ENCODE assay signal across 1 cellular context in genomic region chr12:53295891-53296219, GRCh38.
TF ChIP-seq lines count a peak whose summit lies in the region.

No MANE protein-coding gene starts in this region.

TF ChIP-seq in GM12878, 131 proteins besides CTCF, POLR2A, EP300 and RAD21:
- no peak for TF ChIP-seq MEF2B (IDR thresholded peaks at IDR 0.05; ENCODE audit: partially characterized antibody, poor library complexity, severe bottlenecking)
- no peak for TF ChIP-seq POU2F2 (IDR thresholded peaks at IDR 0.05; ENCODE audit: borderline replicate concordance, low read depth, low read length)
- no peak for TF ChIP-seq MTA3 (IDR thresholded peaks at IDR 0.05; ENCODE audit: borderline replicate concordance, low read length)
- TF ChIP-seq CBX5 (IDR thresholded peaks at IDR 0.05; ENCODE audit: low read depth), result no peak
- TF ChIP-seq SUZ12 (IDR thresholded peaks at IDR 0.05; ENCODE audit: unreplicated experiment), result no peak
- TF ChIP-seq ETV6 (conservative IDR thresholded peaks at IDR 0.05 in 1 of 2, IDR thresholded peaks at IDR 0.05 in 1 of 2; ENCODE audit: borderline replicate concordance in 1 of 2, low read depth in 1 of 2), result no peak
- TF ChIP-seq TBL1XR1 (IDR thresholded peaks at IDR 0.05; ENCODE audit: low read depth, low read length), result no peak
- no peak for TF ChIP-seq ZBTB11 (CRISPR knock-in tag; IDR thresholded peaks at IDR 0.05)
- no peak for TF ChIP-seq USF2 (IDR thresholded peaks at IDR 0.05; ENCODE audit: borderline replicate concordance, low read depth, low read length)
- TF ChIP-seq RAD51 (IDR thresholded peaks at IDR 0.05), result no peak
- TF ChIP-seq NRF1 (conservative IDR thresholded peaks at IDR 0.05; ENCODE audit: low read depth, low read length), result no peak
- TF ChIP-seq LARP7 (IDR thresholded peaks at IDR 0.05), result no peak
- TF ChIP-seq DPF2 (IDR thresholded peaks at IDR 0.05), result no peak
- no peak for TF ChIP-seq CHD2 (IDR thresholded peaks at IDR 0.05; ENCODE audit: borderline replicate concordance, low read depth, low read length)
- TF ChIP-seq TAF1 (IDR thresholded peaks at IDR 0.05; ENCODE audit: borderline replicate concordance, low read depth, low read length), result no peak
- no peak for TF ChIP-seq BCL3 (IDR thresholded peaks at IDR 0.05; ENCODE audit: borderline replicate concordance, insufficient read depth, low read depth, low read length, poor library complexity, severe bottlenecking)
- no peak for TF ChIP-seq ZNF384 (IDR thresholded peaks at IDR 0.05; ENCODE audit: borderline replicate concordance, low read depth, low read length)
